Comparison of ENCODE assay signal across 31 cellular contexts in genomic region chr10:28811639-28812349, GRCh38.
"Had no signal": no experiment of that assay in that cellular context is flagged by ENCODE, and none has a peak within 500 bp of the region (broad histone marks: within the 10 kb centered on the region; RNA-seq: fewer than 3 reads in every experiment).

No MANE protein-coding gene starts in this region.

- H3K4me2 ChIP-seq: KMS-11, SK-N-SH had no signal

- H3K27ac Mint-ChIP-seq: activated B cell treated with CpG ODN at 0.5 μM for 24 hours; activated CD4-positive, alpha-beta memory T cell treated with anti-CD3 and anti-CD28 coated beads, Interleukin-2, amount 10 ng/mL, durations not matched to agents 7 days and 5 days; activated CD4-positive, alpha-beta T cell treated with anti-CD3 and anti-CD28 coated beads for 36 hours; activated naive CD8-positive, alpha-beta T cell treated with anti-CD3 and anti-CD28 coated beads, Interleukin-2, amount 10 ng/mL, durations not matched to agents 7 days and 5 days; activated T-helper 2 cell treated with anti-CD3 and anti-CD28 coated beads, Interferon-gamma antibody, Interleukin-2, Interleukin-4, amounts not matched to agents 10 μg/mL and 5 μg/mL and 100 μg/mL, durations not matched to agents 14 hours and 24 hours and 36 hours had no signal

- H3K36me3 ChIP-seq: adrenal gland, breast epithelium, MG63 had no signal

- H3K36me3 Mint-ChIP-seq: activated naive CD8-positive, alpha-beta T cell treated with anti-CD3 and anti-CD28 coated beads, Interleukin-2, amount 10 ng/mL, durations not matched to agents 7 days and 5 days had no signal

- ATAC-seq: activated CD4-positive, alpha-beta T cell treated with anti-CD3 and anti-CD28 coated beads for 36 hours; activated T-cell treated with anti-CD3 and anti-CD28 coated beads, Interleukin-2, amount 50 U/mL, for 72 hours; Panc1; Right ventricle myocardium inferior had no signal

- H3K27me3 ChIP-seq: adrenal gland, breast epithelium, MG63 had no signal

- H3K4me3 Mint-ChIP-seq: activated B cell treated with CpG ODN at 0.5 μM for 24 hours; activated CD4-positive, alpha-beta memory T cell treated with anti-CD3 and anti-CD28 coated beads, Interleukin-2, amount 10 ng/mL, durations not matched to agents 7 days and 5 days; activated CD4-positive, alpha-beta T cell treated with anti-CD3 and anti-CD28 coated beads for 36 hours; activated naive CD8-positive, alpha-beta T cell treated with anti-CD3 and anti-CD28 coated beads, Interleukin-2, amount 10 ng/mL, durations not matched to agents 7 days and 5 days; activated T-cell treated with anti-CD3 and anti-CD28 coated beads, Interleukin-2, amount 50 U/mL, for 72 hours had no signal

- H3K27ac ChIP-seq: breast epithelium, KMS-11 had no signal

- DNase-seq: activated B cell treated with CpG ODN at 0.5 μM for 24 hours; activated CD4-positive, alpha-beta memory T cell treated with anti-CD3 and anti-CD28 coated beads, Interleukin-2, amount 10 ng/mL, durations not matched to agents 7 days and 5 days; activated CD4-positive, alpha-beta T cell treated with anti-CD3 and anti-CD28 coated beads for 36 hours; activated CD4-positive, alpha-beta T cell treated with anti-CD3 and anti-CD28 coated beads, Interleukin-2, amount 50 U/mL, for 1 hour; activated CD8-positive, alpha-beta memory T cell treated with anti-CD3 and anti-CD28 coated beads, Interleukin-2, amount 50 U/mL, for 4 hours; activated gamma-delta T cell treated with Interleukin-2 at 50 U/mL for 16 hours; activated naive CD4-positive, alpha-beta T cell treated with anti-CD3 and anti-CD28 coated beads, Interleukin-2, amount 50 U/mL, for 16 hours; activated naive CD8-positive, alpha-beta T cell treated with anti-CD3 and anti-CD28 coated beads, Interleukin-2, amount 10 ng/mL, durations not matched to agents 7 days and 5 days; activated T-cell treated with anti-CD3 and anti-CD28 coated beads, Interleukin-2, amount 50 U/mL, for 72 hours; adrenal gland; anterior cingulate cortex; caudate nucleus; MG63; MV-4-11; NCI-H1092 treated with DMSO at 0.1 percent for 48 hours; NCI-H1417 treated with DMSO at 0.1 percent for 48 hours; NCI-H1694; NCI-H2029; NCI-H2107; NCI-H2171 treated with DMSO at 0.1 percent for 48 hours; NCI-H226; NCI-H526; NCI-H774; RPMI8226; SK-N-SH; T-helper 1 cell had no signal

- H3K9me3 Mint-ChIP-seq: activated CD4-positive, alpha-beta memory T cell treated with anti-CD3 and anti-CD28 coated beads, Interleukin-2, amount 10 ng/mL, durations not matched to agents 7 days and 5 days; activated naive CD8-positive, alpha-beta T cell treated with anti-CD3 and anti-CD28 coated beads, Interleukin-2, amount 10 ng/mL, durations not matched to agents 7 days and 5 days; activated T-cell treated with anti-CD3 and anti-CD28 coated beads, Interleukin-2, amount 50 U/mL, for 72 hours; activated T-helper 2 cell treated with anti-CD3 and anti-CD28 coated beads, Interferon-gamma antibody, Interleukin-2, Interleukin-4, amounts not matched to agents 10 μg/mL and 5 μg/mL and 100 μg/mL, durations not matched to agents 14 hours and 24 hours and 36 hours had no signal

- H3K4me1 ChIP-seq: breast epithelium had no signal

- H3K9me3 ChIP-seq: adrenal gland, breast epithelium, MG63, SK-N-SH had no signal

- H3K9ac ChIP-seq: KMS-11, SK-N-SH had no signal

- H3K4me3 ChIP-seq: breast epithelium, MG63 had no signal

- H3K4me1 Mint-ChIP-seq: activated B cell treated with CpG ODN at 0.5 μM for 24 hours; activated CD4-positive, alpha-beta memory T cell treated with anti-CD3 and anti-CD28 coated beads, Interleukin-2, amount 10 ng/mL, durations not matched to agents 7 days and 5 days had no signal
